ENCODE assay signal across 10 cellular contexts in the genomic region with DNA sequence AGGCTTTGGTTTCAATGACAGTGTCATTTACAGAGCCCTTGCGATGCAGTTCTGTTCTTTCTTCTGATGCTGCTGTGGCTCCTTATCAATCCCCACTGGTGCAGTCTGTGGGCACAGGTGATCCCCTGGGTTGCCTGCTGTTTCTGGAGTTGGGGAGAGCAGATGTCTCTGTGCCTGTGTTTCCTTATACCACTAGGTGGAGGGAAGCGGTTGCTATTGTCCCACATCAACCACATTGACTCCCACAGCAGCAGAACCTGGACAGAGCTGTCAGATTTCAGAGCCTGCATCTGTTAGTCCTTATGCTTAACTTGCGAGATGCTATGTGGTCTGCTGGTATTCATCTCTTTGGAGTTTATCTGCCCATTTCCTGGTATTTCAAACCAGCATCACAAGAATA. TPM values are rescaled to one million over a fixed set of nuclear protein-coding genes. Genes with fewer than 3 reads are reported as not detected.
DNase-seq lines count a peak whose midpoint lies in the region; ATAC-seq and TF ChIP-seq lines count a peak whose summit lies in the region.
"Had no signal": no experiment of that assay in that cellular context is flagged by ENCODE, and none has a peak within 500 bp of the region (broad histone marks: within the 10 kb centered on the region; RNA-seq: fewer than 3 reads in every experiment).

No MANE protein-coding gene starts in this region.

- no peaks in the 10 kb centered on the region for H3K9me2 ChIP-seq in GM23338 (ENCODE audit: insufficient read depth)

- DNase-seq in D341Med (ENCODE audit: low spot score) (peak; percentile 54), GM23338 (ENCODE audit: low spot score) (peak; percentile 68), RWPE1 (ENCODE audit: low spot score) (peak; percentile 23), iPS-NIHi11 (ENCODE audit: low spot score) (peak; percentile 45), AG08396 (ENCODE audit: low spot score) (no peak), glutamatergic neuron (no peak), KG1 (lab: John Stamatoyannopoulos, UW) (no peak)
- DNase-seq: dermis blood vessel endothelial cell, naive B cell had no signal

- H3K27ac Mint-ChIP-seq in GM23338 (no peak overlapping the region), glutamatergic neuron (ENCODE audit: unreplicated experiment) (no peak overlapping the region)
- H3K27ac Mint-ChIP-seq: naive B cell had no signal

- H3K4me3 ChIP-seq in GM23338: no peak overlapping the region

- H3K27ac ChIP-seq in GM23338 (ENCODE audit: low read depth): no peak overlapping the region
- no peak overlapping the region for H3K27ac ChIP-seq in RWPE1

- no peaks in the 10 kb centered on the region for H3K27me3 Mint-ChIP-seq in GM23338 (ENCODE audit: insufficient read depth, low read depth, poor library complexity)
- no peaks in the 10 kb centered on the region for H3K27me3 Mint-ChIP-seq in glutamatergic neuron (ENCODE audit: unreplicated experiment)
- H3K27me3 Mint-ChIP-seq: naive B cell had no signal

- H3K79me2 ChIP-seq in GM23338 (replicated peaks; ENCODE audit: insufficient read depth): no peaks in the 10 kb centered on the region

- H3K4me3 Mint-ChIP-seq in GM23338 (no peak overlapping the region), glutamatergic neuron (ENCODE audit: unreplicated experiment) (no peak overlapping the region)
- H3K4me3 Mint-ChIP-seq: naive B cell had no signal

- no peak overlapping the region for H3K4me2 ChIP-seq in GM23338

- no peaks in the 10 kb centered on the region for H3F3A ChIP-seq in GM23338 (replicated peaks; ENCODE audit: low read depth)

- no peak overlapping the region for H2AFZ ChIP-seq in GM23338

- H3K9me3 Mint-ChIP-seq in GM23338 (no peaks in the 10 kb centered on the region), glutamatergic neuron (ENCODE audit: unreplicated experiment) (peaks cover 2% of the 10 kb centered on the region)

- H3K4me1 ChIP-seq in GM23338 (ENCODE audit: insufficient read depth): no peaks in the 10 kb centered on the region

- no peaks in the 10 kb centered on the region for H4K20me1 ChIP-seq in GM23338 (replicated peaks; ENCODE audit: insufficient read depth)

- POLR2A ChIA-PET in RWPE1 (lab: Yijun Ruan, JAX; ENCODE audit: low non-redundant PET): no interaction called here

- ATAC-seq in GM23338: peak; percentile 98
- no peak for ATAC-seq in HG02763 (IDR thresholded peaks at IDR 0.05; ENCODE audit: unreplicated experiment)

- H3K27me3 ChIP-seq in GM23338 (ENCODE audit: insufficient read depth): no peaks in the 10 kb centered on the region

- H3K4me1 Mint-ChIP-seq in GM23338: no peaks in the 10 kb centered on the region
- H3K4me1 Mint-ChIP-seq in glutamatergic neuron (ENCODE audit: low read depth, unreplicated experiment): peaks cover 7% of the 10 kb centered on the region
- H3K4me1 Mint-ChIP-seq: naive B cell had no signal

- peak; percentile 50 to 62 for TF ChIP-seq CTCF in GM23338 (conservative IDR thresholded peaks at IDR 0.05; ENCODE audit: low read depth in 2 of 2)
- TF ChIP-seq CTCF in RWPE1 (conservative IDR thresholded peaks at IDR 0.05; ENCODE audit: low read depth): no peak
- TF ChIP-seq CTCF in glutamatergic neuron (IDR thresholded peaks at IDR 0.05; ENCODE audit: partially characterized antibody, unreplicated experiment): no peak

- CTCF ChIA-PET in RWPE1 (lab: Yijun Ruan, JAX): interaction anchor here (0.6 kb wide), 1 partner anchor 13 kb away, joined by 3 read pairs; no protein-coding TSS in a partner anchor

- H3K36me3 ChIP-seq in GM23338 (ENCODE audit: insufficient read depth): no peaks in the 10 kb centered on the region

- H3K36me3 Mint-ChIP-seq in GM23338 (ENCODE audit: low read depth) (no peaks in the 10 kb centered on the region), glutamatergic neuron (ENCODE audit: unreplicated experiment) (peaks cover 9% of the 10 kb centered on the region)
- H3K36me3 Mint-ChIP-seq: naive B cell had no signal

TF ChIP-seq in GM23338, 12 proteins besides CTCF, POLR2A, EP300 and RAD21 (continues in another document):
- TF ChIP-seq EZH2 (IDR thresholded peaks at IDR 0.05; ENCODE audit: low read depth, unreplicated experiment) (no peak), EZH2phosphoT487 (IDR thresholded peaks at IDR 0.05; ENCODE audit: unreplicated experiment) (no peak), ZNF331 (CRISPR knock-in tag; IDR thresholded peaks at IDR 0.05; ENCODE audit: low read depth) (no peak), CREB1 (CRISPR knock-in tag; IDR thresholded peaks at IDR 0.05; ENCODE audit: low read depth) (no peak), ZNF114 (CRISPR knock-in tag; IDR thresholded peaks at IDR 0.05) (no peak), POLR2AphosphoS5 (IDR thresholded peaks at IDR 0.05; ENCODE audit: low read depth) (no peak), NANOG (IDR thresholded peaks at IDR 0.05; ENCODE audit: borderline replicate concordance) (no peak)
- TF ChIP-seq, protein P1, sequence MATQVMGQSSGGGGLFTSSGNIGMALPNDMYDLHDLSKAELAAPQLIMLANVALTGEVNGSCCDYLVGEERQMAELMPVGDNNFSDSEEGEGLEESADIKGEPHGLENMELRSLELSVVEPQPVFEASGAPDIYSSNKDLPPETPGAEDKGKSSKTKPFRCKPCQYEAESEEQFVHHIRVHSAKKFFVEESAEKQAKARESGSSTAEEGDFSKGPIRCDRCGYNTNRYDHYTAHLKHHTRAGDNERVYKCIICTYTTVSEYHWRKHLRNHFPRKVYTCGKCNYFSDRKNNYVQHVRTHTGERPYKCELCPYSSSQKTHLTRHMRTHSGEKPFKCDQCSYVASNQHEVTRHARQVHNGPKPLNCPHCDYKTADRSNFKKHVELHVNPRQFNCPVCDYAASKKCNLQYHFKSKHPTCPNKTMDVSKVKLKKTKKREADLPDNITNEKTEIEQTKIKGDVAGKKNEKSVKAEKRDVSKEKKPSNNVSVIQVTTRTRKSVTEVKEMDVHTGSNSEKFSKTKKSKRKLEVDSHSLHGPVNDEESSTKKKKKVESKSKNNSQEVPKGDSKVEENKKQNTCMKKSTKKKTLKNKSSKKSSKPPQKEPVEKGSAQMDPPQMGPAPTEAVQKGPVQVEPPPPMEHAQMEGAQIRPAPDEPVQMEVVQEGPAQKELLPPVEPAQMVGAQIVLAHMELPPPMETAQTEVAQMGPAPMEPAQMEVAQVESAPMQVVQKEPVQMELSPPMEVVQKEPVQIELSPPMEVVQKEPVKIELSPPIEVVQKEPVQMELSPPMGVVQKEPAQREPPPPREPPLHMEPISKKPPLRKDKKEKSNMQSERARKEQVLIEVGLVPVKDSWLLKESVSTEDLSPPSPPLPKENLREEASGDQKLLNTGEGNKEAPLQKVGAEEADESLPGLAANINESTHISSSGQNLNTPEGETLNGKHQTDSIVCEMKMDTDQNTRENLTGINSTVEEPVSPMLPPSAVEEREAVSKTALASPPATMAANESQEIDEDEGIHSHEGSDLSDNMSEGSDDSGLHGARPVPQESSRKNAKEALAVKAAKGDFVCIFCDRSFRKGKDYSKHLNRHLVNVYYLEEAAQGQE (IDR thresholded peaks at IDR 0.05; ENCODE audit: unreplicated experiment): no peak
- TF ChIP-seq, protein P2, sequence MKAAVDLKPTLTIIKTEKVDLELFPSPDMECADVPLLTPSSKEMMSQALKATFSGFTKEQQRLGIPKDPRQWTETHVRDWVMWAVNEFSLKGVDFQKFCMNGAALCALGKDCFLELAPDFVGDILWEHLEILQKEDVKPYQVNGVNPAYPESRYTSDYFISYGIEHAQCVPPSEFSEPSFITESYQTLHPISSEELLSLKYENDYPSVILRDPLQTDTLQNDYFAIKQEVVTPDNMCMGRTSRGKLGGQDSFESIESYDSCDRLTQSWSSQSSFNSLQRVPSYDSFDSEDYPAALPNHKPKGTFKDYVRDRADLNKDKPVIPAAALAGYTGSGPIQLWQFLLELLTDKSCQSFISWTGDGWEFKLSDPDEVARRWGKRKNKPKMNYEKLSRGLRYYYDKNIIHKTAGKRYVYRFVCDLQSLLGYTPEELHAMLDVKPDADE (IDR thresholded peaks at IDR 0.05): no peak

RNA-seq across cellular contexts. Expression of a gene that starts 57.7 kb away (rescaled TPM):
- 14.8 and 15.4 TPM in 2 replicates for total RNA-seq in GM23338 (2014; rRNA removed; shearing (Covaris generic))
- polyA plus RNA-seq in GM23338 (2016; fragmentation: Nextera tagmentation; extraction: Ambion mirVana): 9.5 and 11.8 TPM in 2 replicates
- total RNA-seq in glutamatergic neuron (ENCODE audit: unreplicated experiment): 1.4 TPM

Comparison
In these comparisons a context has a peak if more than half of its experiments do, and no peak if none do; other contexts are left out.
1. DNase-seq: peak in D341Med (single experiment), GM23338 (single experiment), RWPE1 (single experiment) and iPS-NIHi11 (single experiment); none in AG08396 (single experiment), glutamatergic neuron (single experiment) and KG1 (single experiment).
2. CTCF ChIP-seq: peak in GM23338 (2 of 2); none in RWPE1 (single experiment) and glutamatergic neuron (single experiment).